1 cellular context compared by ENCODE assay signal in genomic region chr15:95826831-95827230, GRCh38.
TF ChIP-seq lines count a peak whose summit lies in the region.

No MANE protein-coding gene starts in this region.

TF ChIP-seq in HepG2, 621 proteins besides CTCF, POLR2A, EP300 and RAD21 (continued from another document):
- TF ChIP-seq IRF9 (CRISPR knock-in tag; IDR thresholded peaks at IDR 0.05; ENCODE audit: borderline replicate concordance) (no peak), SMC3 (IDR thresholded peaks at IDR 0.05; ENCODE audit: low read length) (no peak), ZKSCAN1 (IDR thresholded peaks at IDR 0.05; ENCODE audit: low read length) (no peak), ZSCAN5A (CRISPR knock-in tag; IDR thresholded peaks at IDR 0.05; ENCODE audit: borderline replicate concordance) (no peak)
